ENCODE assay signal across 1 cellular context in genomic region chr9:36793277-36793676, GRCh38.
TF ChIP-seq lines count a peak whose summit lies in the region.

No MANE protein-coding gene starts in this region.

TF ChIP-seq in K562, 482 proteins besides CTCF, POLR2A, EP300 and RAD21 (continued from another document):
- TF ChIP-seq MNT (conservative IDR thresholded peaks at IDR 0.05) (no peak), CBX5 (IDR thresholded peaks at IDR 0.05; ENCODE audit: borderline replicate concordance, low read depth) (peak; percentile 32; the same call in 1 of the 2 replicates), EZH2 (IDR thresholded peaks at IDR 0.05; ENCODE audit: borderline replicate concordance, low read depth, low read length) (no peak), MBD2 (IDR thresholded peaks at IDR 0.05; ENCODE audit: borderline replicate concordance, low read depth) (no peak), LCOR (CRISPR knock-in tag; IDR thresholded peaks at IDR 0.05) (no peak), ZFP91 (CRISPR knock-in tag; IDR thresholded peaks at IDR 0.05) (no peak), ZNF280A (IDR thresholded peaks at IDR 0.05; ENCODE audit: low read depth, partially characterized antibody) (peak; percentile 12), FOXA3 (CRISPR knock-in tag; conservative IDR thresholded peaks at IDR 0.05 in 1 of 2, IDR thresholded peaks at IDR 0.05 in 1 of 2) (no peak), KLF13 (tag; IDR thresholded peaks at IDR 0.05; ENCODE audit: borderline replicate concordance, low read depth) (no peak), POLR2AphosphoS5 (IDR thresholded peaks at IDR 0.05; ENCODE audit: control insufficient read depth, insufficient read depth, low read depth, low read length) (no peak), STAT6 (CRISPR knock-in tag; IDR thresholded peaks at IDR 0.05) (no peak), ZNF695 (CRISPR knock-in tag; IDR thresholded peaks at IDR 0.05) (no peak), PHTF2 (CRISPR knock-in tag; IDR thresholded peaks at IDR 0.05) (no peak), CBX1 (IDR thresholded peaks at IDR 0.05; ENCODE audit: low read depth) (0 out of 2 replicates have a peak, but pooled peaks have one; percentile 30), NR2C1 (IDR thresholded peaks at IDR 0.05) (no peak), NR2C1 (tag; IDR thresholded peaks at IDR 0.05) (no peak), SNIP1 (IDR thresholded peaks at IDR 0.05; ENCODE audit: low read depth) (no peak), NRF1 (conservative IDR thresholded peaks at IDR 0.05 in 1 of 2, IDR thresholded peaks at IDR 0.05 in 1 of 2) (no peak), RB1 (IDR thresholded peaks at IDR 0.05; ENCODE audit: low read depth) (no peak), HES1 (IDR thresholded peaks at IDR 0.05; ENCODE audit: low read depth) (no peak), NR4A1 (CRISPR knock-in tag; IDR thresholded peaks at IDR 0.05) (no peak), NR4A1 (tag; IDR thresholded peaks at IDR 0.05) (no peak), FOXP1 (CRISPR knock-in tag; IDR thresholded peaks at IDR 0.05) (no peak), SMC3 (conservative IDR thresholded peaks at IDR 0.05; ENCODE audit: insufficient read depth, low read depth, low read length) (0 out of 2 replicates have a peak, but pooled peaks have one; percentile 11), ZNF239 (CRISPR knock-in tag; IDR thresholded peaks at IDR 0.05) (no peak), BRF2 (IDR thresholded peaks at IDR 0.05; ENCODE audit: borderline replicate concordance, insufficient read depth, insufficient read length) (no peak), ZNF121 (CRISPR knock-in tag; conservative IDR thresholded peaks at IDR 0.05) (no peak), DNMT1 (IDR thresholded peaks at IDR 0.05) (no peak), DPF2 (IDR thresholded peaks at IDR 0.05) (no peak)
